Comparison of ENCODE assay signal across 1 cellular context in genomic region chr12:121932176-121932536, GRCh38.
TF ChIP-seq lines count a peak whose summit lies in the region.

No MANE protein-coding gene starts in this region.

TF ChIP-seq in WTC11, 78 proteins besides CTCF, POLR2A, EP300 and RAD21 (continued from another document):
- TF ChIP-seq ETV6 (CRISPR knock-in tag; IDR thresholded peaks at IDR 0.05): no peak
- TF ChIP-seq ZNF512 (CRISPR knock-in tag; IDR thresholded peaks at IDR 0.05; ENCODE audit: borderline replicate concordance): no peak
- TF ChIP-seq CREM (CRISPR knock-in tag; IDR thresholded peaks at IDR 0.05): no peak
- no peak for TF ChIP-seq CDX4 (CRISPR knock-in tag; IDR thresholded peaks at IDR 0.05; ENCODE audit: borderline replicate concordance)
- TF ChIP-seq ZNF671 (CRISPR knock-in tag; IDR thresholded peaks at IDR 0.05): no peak
- TF ChIP-seq TP53 (CRISPR knock-in tag; IDR thresholded peaks at IDR 0.05): no peak
TF ChIP-seq in WTC11: peak in this region for 0.
